18 cellular contexts compared by ENCODE assay signal in genomic region chr9:104118916-104119315, GRCh38. TPM values are rescaled to one million over a fixed set of nuclear protein-coding genes. Genes with fewer than 3 reads are reported as not detected.
DNase-seq lines count a peak whose midpoint lies in the region; ATAC-seq, FAIRE-seq and TF ChIP-seq lines count a peak whose summit lies in the region.
"Had no signal": no experiment of that assay in that cellular context is flagged by ENCODE, and none has a peak within 500 bp of the region (broad histone marks: within the 10 kb centered on the region; RNA-seq: fewer than 3 reads in every experiment).

No MANE protein-coding gene starts in this region.

- H3K36me3 Mint-ChIP-seq in stimulated activated naive B cell treated with anti-CD40 and anti-IgM and Interleukin-4, amounts not matched to agents 10 μg/mL and 1 μg/mL and 100 μg/mL, for 72 hours = peaks cover 4 to 35% of the 10 kb centered on the region in 2 donors

- H3K4me3 ChIP-seq in foreskin fibroblast (ENCODE audit: low read depth in 1 of 2, low read length in 2 of 2) = no peak overlapping the region
- H3K4me3 ChIP-seq: BLaER1, SJCRH30 had no signal

- no peaks in the 10 kb centered on the region for H3K9me3 Mint-ChIP-seq in stimulated activated naive B cell treated with anti-CD40 and anti-IgM and Interleukin-4, amounts not matched to agents 10 μg/mL and 1 μg/mL and 100 μg/mL, for 72 hours
- H3K9me3 Mint-ChIP-seq: CD8-positive, alpha-beta memory T cell; HFFc6 had no signal

- TF ChIP-seq CTCF in foreskin fibroblast (IDR thresholded peaks at IDR 0.05; ENCODE audit: low read depth, low read length) = no peak

- no peaks in the 10 kb centered on the region for H3K27me3 Mint-ChIP-seq in stimulated activated naive B cell treated with anti-CD40 and anti-IgM and Interleukin-4, amounts not matched to agents 10 μg/mL and 1 μg/mL and 100 μg/mL, for 72 hours
- H3K27me3 Mint-ChIP-seq: CD8-positive, alpha-beta memory T cell had no signal

- no peaks in the 10 kb centered on the region for H3K4me1 Mint-ChIP-seq in stimulated activated naive B cell treated with anti-CD40 and anti-IgM and Interleukin-4, amounts not matched to agents 10 μg/mL and 1 μg/mL and 100 μg/mL, for 72 hours
- H3K4me1 Mint-ChIP-seq: CD8-positive, alpha-beta memory T cell had no signal

- intact Hi-C loops in left colon (cut with DNase I, micrococcal nuclease) = no loop called here

- no peak for ATAC-seq in left colon
- ATAC-seq in stimulated activated naive B cell treated with anti-CD40 and anti-IgM and Interleukin-4, amounts not matched to agents 10 μg/mL and 1 μg/mL and 100 μg/mL, for 72 hours (replicated peaks) = no peak
- ATAC-seq: PC-3 had no signal

- no peak overlapping the region for H3K27ac Mint-ChIP-seq in stimulated activated naive B cell treated with anti-CD40 and anti-IgM and Interleukin-4, amounts not matched to agents 10 μg/mL and 1 μg/mL and 100 μg/mL, for 72 hours
- H3K27ac Mint-ChIP-seq: CD8-positive, alpha-beta memory T cell; HFFc6 had no signal

- H3K4me3 Mint-ChIP-seq in stimulated activated naive B cell treated with anti-CD40 and anti-IgM and Interleukin-4, amounts not matched to agents 10 μg/mL and 1 μg/mL and 100 μg/mL, for 72 hours = no peak overlapping the region
- H3K4me3 Mint-ChIP-seq: CD8-positive, alpha-beta memory T cell; HFFc6 had no signal

- FAIRE-seq in islet of Langerhans (lab: Jason Lieb, UNC) = peak; percentile 5
- FAIRE-seq: A204.1, GM12892 had no signal

- peak; percentile 29 for DNase-seq in COLO668 (lab: John Stamatoyannopoulos, UW; ENCODE audit: unreplicated experiment)
- peak; percentile 34 for DNase-seq in NCI-H128 (lab: John Stamatoyannopoulos, UW; ENCODE audit: unreplicated experiment)
- peak; percentile 72 for DNase-seq in NCI-H2171 (lab: John Stamatoyannopoulos, UW)
- DNase-seq in left colon = no peak
- no peak for DNase-seq in DMS153 (lab: John Stamatoyannopoulos, UW)
- DNase-seq in stimulated activated naive B cell treated with anti-CD40 and anti-IgM and Interleukin-4, amounts not matched to agents 10 μg/mL and 1 μg/mL and 100 μg/mL, for 72 hours = no peak
- DNase-seq in foreskin fibroblast = no peak
- DNase-seq: CD8-positive, alpha-beta memory T cell; GOT3; HFFc6; KBM-7; NCI-H226; PC-3; SJCRH30 had no signal

RNA-seq across cellular contexts. Expression of gene SMC2, which starts 24.8 kb away (rescaled TPM):
- total RNA-seq in left colon = 10 to 100 TPM in 1 of 2 donors, 1 to 10 TPM in 1; 8.9 to 10.0 TPM

Comparison
In these comparisons a context has a peak if more than half of its experiments do, and no peak if none do; other contexts are left out.
1. DNase-seq: peak in COLO668 (single experiment), NCI-H128 (single experiment) and NCI-H2171 (single experiment); none in left colon (0 of 2), DMS153 (single experiment), stimulated activated naive B cell treated with anti-CD40 and anti-IgM and Interleukin-4, amounts not matched to agents 10 μg/mL and 1 μg/mL and 100 μg/mL, for 72 hours (single experiment) and foreskin fibroblast (0 of 2).